ENCODE assay signal across 21 cellular contexts in genomic region chr16:83840060-83840617, GRCh38.
"Had no signal": no experiment of that assay in that cellular context is flagged by ENCODE, and none has a peak within 500 bp of the region (broad histone marks: within the 10 kb centered on the region; RNA-seq: fewer than 3 reads in every experiment).

No MANE protein-coding gene starts in this region.

- H3K4me3 Mint-ChIP-seq: activated CD4-positive, alpha-beta T cell treated with anti-CD3 and anti-CD28 coated beads, Interleukin-2, amount 10 ng/mL, durations not matched to agents 24 days and 14 days; activated naive CD4-positive, alpha-beta T cell treated with anti-CD3 and anti-CD28 coated beads, Interleukin-2, amount 10 ng/mL, durations not matched to agents 7 days and 5 days; activated naive CD8-positive, alpha-beta T cell treated with anti-CD3 and anti-CD28 coated beads for 36 hours; T-helper 1 cell treated with Interleukin-12 subunit alpha and Interleukin-12 subunit beta and Interleukin-4 antibody, amounts not matched to agents 30 μg/mL and 1 μg/mL, for 36 hours had no signal

- H3K27me3 ChIP-seq: brain microvascular endothelial cell, cardiac muscle cell had no signal

- H3K36me3 Mint-ChIP-seq: activated naive CD4-positive, alpha-beta T cell treated with anti-CD3 and anti-CD28 coated beads, Interleukin-2, amount 10 ng/mL, durations not matched to agents 7 days and 5 days; activated naive CD8-positive, alpha-beta T cell treated with anti-CD3 and anti-CD28 coated beads for 36 hours had no signal

- H3K4me2 ChIP-seq: PC-9 had no signal

- H3K4me3 ChIP-seq: cardiac muscle cell, PC-9 had no signal

- H3K27ac Mint-ChIP-seq: activated CD4-positive, alpha-beta T cell treated with anti-CD3 and anti-CD28 coated beads, Interleukin-2, amount 10 ng/mL, durations not matched to agents 24 days and 14 days; activated naive CD4-positive, alpha-beta T cell treated with anti-CD3 and anti-CD28 coated beads, Interleukin-2, amount 10 ng/mL, durations not matched to agents 7 days and 5 days; activated naive CD8-positive, alpha-beta T cell treated with anti-CD3 and anti-CD28 coated beads for 36 hours; activated T-helper 2 cell treated with anti-CD3 and anti-CD28 coated beads, Interferon-gamma antibody, Interleukin-2, Interleukin-4, amounts not matched to agents 10 μg/mL and 5 μg/mL and 100 μg/mL, durations not matched to agents 14 hours and 24 hours and 36 hours; T-helper 1 cell treated with Interleukin-12 subunit alpha and Interleukin-12 subunit beta and Interleukin-4 antibody, amounts not matched to agents 30 μg/mL and 1 μg/mL, for 36 hours had no signal

- H3K36me3 ChIP-seq: brain microvascular endothelial cell, cardiac muscle cell had no signal

- H2AFZ ChIP-seq: PC-9 had no signal

- DNase-seq: activated CD4-positive, alpha-beta T cell treated with anti-CD3 and anti-CD28 coated beads for 1 hour; activated CD4-positive, alpha-beta T cell treated with anti-CD3 and anti-CD28 coated beads, Interleukin-2, amount 10 ng/mL, durations not matched to agents 24 days and 14 days; activated CD4-positive, alpha-beta T cell treated with anti-CD3 and anti-CD28 coated beads, Interleukin-2, amount 50 U/mL, for 48 hours; activated CD8-positive, alpha-beta memory T cell treated with anti-CD3 and anti-CD28 coated beads for 24 hours; activated gamma-delta T cell treated with Interleukin-2 at 50 U/mL for 16 hours; activated naive CD4-positive, alpha-beta T cell treated with anti-CD3 and anti-CD28 coated beads, Interleukin-2, amount 10 ng/mL, durations not matched to agents 7 days and 5 days; activated naive CD8-positive, alpha-beta T cell treated with anti-CD3 and anti-CD28 coated beads for 36 hours; activated T-cell treated with anti-CD3 and anti-CD28 coated beads, Interleukin-2, amount 50 U/mL, for 48 hours; brain microvascular endothelial cell; Karpas-422; MM.1S; NCI-H1105; NCI-H1436 treated with DMSO at 0.1 percent for 48 hours; NCI-H187; NCI-H2081; NCI-H524; SHP77 treated with DMSO at 0.1 percent for 48 hours had no signal

- H3K9me3 Mint-ChIP-seq: activated naive CD4-positive, alpha-beta T cell treated with anti-CD3 and anti-CD28 coated beads, Interleukin-2, amount 10 ng/mL, durations not matched to agents 7 days and 5 days; activated naive CD8-positive, alpha-beta T cell treated with anti-CD3 and anti-CD28 coated beads for 36 hours; activated T-helper 2 cell treated with anti-CD3 and anti-CD28 coated beads, Interferon-gamma antibody, Interleukin-2, Interleukin-4, amounts not matched to agents 10 μg/mL and 5 μg/mL and 100 μg/mL, durations not matched to agents 14 hours and 24 hours and 36 hours; T-helper 1 cell treated with Interleukin-12 subunit alpha and Interleukin-12 subunit beta and Interleukin-4 antibody, amounts not matched to agents 30 μg/mL and 1 μg/mL, for 36 hours had no signal

- H3K27ac ChIP-seq: brain microvascular endothelial cell, cardiac muscle cell, PC-9 had no signal
